ENCODE assay signal across 8 cellular contexts in the genomic region with DNA sequence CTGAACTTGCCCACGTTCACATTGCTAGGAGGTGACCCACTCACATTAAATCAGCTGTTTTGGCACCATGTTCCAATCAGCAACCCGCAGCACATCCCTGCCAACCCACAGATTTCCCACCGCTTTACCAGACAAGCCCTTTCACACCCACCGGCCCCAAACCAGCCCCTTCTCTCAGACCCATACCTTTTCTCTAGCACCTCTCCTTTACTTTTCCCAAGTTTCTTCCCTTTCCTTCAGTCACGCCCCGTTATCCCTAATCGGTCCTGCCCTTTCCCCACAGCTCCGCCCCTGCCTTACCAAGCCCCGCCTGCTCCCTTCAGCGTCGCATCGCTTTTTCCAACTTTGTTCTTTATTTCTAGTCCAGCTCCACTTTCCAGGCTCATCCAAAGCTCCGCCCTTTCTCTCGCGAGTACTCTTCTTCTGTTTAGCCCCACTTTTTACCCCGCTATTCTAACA. TPM values are rescaled to one million over a fixed set of nuclear protein-coding genes. Genes with fewer than 3 reads are reported as not detected.
A peak's percentile ranks its signal among the peaks of the same experiment; 100 is the strongest.
DNase-seq lines count a peak whose midpoint lies in the region; ATAC-seq and FAIRE-seq lines count a peak whose summit lies in the region.

No MANE protein-coding gene starts in this region.

- DNase-seq in GDM1 (lab: John Stamatoyannopoulos, UW) (peak; percentile 64), iPS DF 4.7 (ENCODE audit: extremely low read depth, low spot score) (peak; percentile 38), small intestine (peak; percentile 85), Ammon's horn (ENCODE audit: low spot score) (no peak)
- DNase-seq in central memory CD4-positive, alpha-beta T cell, result no peak

- peaks cover 0 to 3% of the 10 kb centered on the region in 2 donors for H3K36me3 ChIP-seq in small intestine (ENCODE audit: control insufficient read depth in 2 of 2, insufficient read depth in 2 of 2, low read length in 2 of 2)

- H3K4me1 ChIP-seq in small intestine (ENCODE audit: control insufficient read depth in 2 of 2, insufficient read depth in 1 of 2, low read depth in 1 of 2, low read length in 1 of 2), result peaks cover 0 to 3% of the 10 kb centered on the region in 2 donors

- ATAC-seq in GM21381 (IDR thresholded peaks at IDR 0.05; ENCODE audit: unreplicated experiment), result peak; percentile 38
- ATAC-seq in HG03565 (IDR thresholded peaks at IDR 0.05; ENCODE audit: unreplicated experiment), result peak; percentile 14
- peak; percentile 62 for ATAC-seq in activated T-helper 17 cell treated with anti-CD3 and anti-CD28 coated beads, Interleukin-2, amount 50 U/mL, for 72 hours (replicated peaks)

- WGBS in small intestine, 3 donors, result 0 to 3% (median 1%) methylated on average over 15 of the region's 16 CpGs

- H3K27ac Mint-ChIP-seq in activated T-helper 17 cell treated with anti-CD3 and anti-CD28 coated beads, Interleukin-2, amount 50 U/mL, for 72 hours, result peak overlapping the region; percentile 87

- no peak for FAIRE-seq in small intestine (lab: Jason Lieb, UNC)

- H3K4me3 ChIP-seq in small intestine (ENCODE audit: low read depth in 1 of 2, low read length in 2 of 2), result peak overlapping the region; percentile 37 to 38

- H3K9me3 Mint-ChIP-seq in activated T-helper 17 cell treated with anti-CD3 and anti-CD28 coated beads, Interleukin-2, amount 50 U/mL, for 72 hours, result no peaks in the 10 kb centered on the region

- H3K9me3 ChIP-seq in small intestine (ENCODE audit: control insufficient read depth, low read depth), result no peaks in the 10 kb centered on the region

- peaks cover 42% of the 10 kb centered on the region for H3K4me1 Mint-ChIP-seq in activated T-helper 17 cell treated with anti-CD3 and anti-CD28 coated beads, Interleukin-2, amount 50 U/mL, for 72 hours

- no peaks in the 10 kb centered on the region for H3K27me3 Mint-ChIP-seq in activated T-helper 17 cell treated with anti-CD3 and anti-CD28 coated beads, Interleukin-2, amount 50 U/mL, for 72 hours

- H3K27me3 ChIP-seq in small intestine (ENCODE audit: control insufficient read depth in 2 of 2, insufficient read depth in 2 of 2, low read length in 2 of 2), result no peaks in the 10 kb centered on the region

- peaks cover 35% of the 10 kb centered on the region for H3K36me3 Mint-ChIP-seq in activated T-helper 17 cell treated with anti-CD3 and anti-CD28 coated beads, Interleukin-2, amount 50 U/mL, for 72 hours (ENCODE audit: low read depth)

- peak overlapping the region in 1 of 2 donors; percentile 85 for H3K27ac ChIP-seq in small intestine (ENCODE audit: low read depth in 1 of 2, low read length in 1 of 2)

- peak overlapping the region; percentile 95 for H3K4me3 Mint-ChIP-seq in activated T-helper 17 cell treated with anti-CD3 and anti-CD28 coated beads, Interleukin-2, amount 50 U/mL, for 72 hours

RNA-seq across cellular contexts. Expression of a gene that starts 0.8 kb away (rescaled TPM):
- total RNA-seq in activated T-helper 17 cell treated with anti-CD3 and anti-CD28 coated beads, Interleukin-2, amount 50 U/mL, for 72 hours, result 10 to 100 TPM; 22.7 to 31.0 TPM
- 1 to 10 TPM; 5.1 to 8.2 (median 7.0) TPM for polyA plus RNA-seq in small intestine

RNA-seq across cellular contexts. Expression of a gene that starts 19.0 kb away (rescaled TPM):
- 10 to 100 TPM; 37.4 to 52.3 TPM for total RNA-seq in activated T-helper 17 cell treated with anti-CD3 and anti-CD28 coated beads, Interleukin-2, amount 50 U/mL, for 72 hours
- 10 to 100 TPM; 25.4 to 51.0 (median 35.1) TPM for polyA plus RNA-seq in small intestine

RNA-seq across cellular contexts. Expression of a gene that starts 27.1 kb away (rescaled TPM):
- total RNA-seq in activated T-helper 17 cell treated with anti-CD3 and anti-CD28 coated beads, Interleukin-2, amount 50 U/mL, for 72 hours, result under 1 TPM; 0.32 to 0.54 TPM
- under 1 TPM in 1 of 3 donors, not detected in 2; 0.92 TPM for polyA plus RNA-seq in small intestine

RNA-seq across cellular contexts. Expression of a gene that starts 39.0 kb away (rescaled TPM):
- 10 to 100 TPM; 23.9 to 75.4 TPM for total RNA-seq in activated T-helper 17 cell treated with anti-CD3 and anti-CD28 coated beads, Interleukin-2, amount 50 U/mL, for 72 hours
- polyA plus RNA-seq in small intestine, result 10 to 100 TPM; 10.1 to 22.5 (median 17.8) TPM

Comparison
In these comparisons a context has a peak if more than half of its experiments do, and no peak if none do; other contexts are left out.
1. DNase-seq: peak in GDM1 (single experiment), iPS DF 4.7 (single experiment) and small intestine (single experiment); none in central memory CD4-positive, alpha-beta T cell (single experiment) and Ammon's horn (single experiment).
2. Peak in every context shown above with its lines, with median percentiles within 50 percentile points of each other: ATAC-seq.